ENCODE assay signal across 8 cellular contexts in genomic region chr9:90141723-90142122, GRCh38.
A peak's percentile ranks its signal among the peaks of the same experiment; 100 is the strongest.
DNase-seq lines count a peak whose midpoint lies in the region; ATAC-seq and TF ChIP-seq lines count a peak whose summit lies in the region.

No MANE protein-coding gene starts in this region.

- H2AFZ ChIP-seq in PC-3 (ENCODE audit: low read length) = no peak overlapping the region

- no peak overlapping the region for H3K4me2 ChIP-seq in PC-3 (ENCODE audit: low read length)

- H3K9ac ChIP-seq in PC-3 (ENCODE audit: low read length) = no peak overlapping the region

- CTCF ChIA-PET in PC-3 (lab: Charles Lee) = no interaction called here

- H3K36me3 ChIP-seq in PC-3 (ENCODE audit: low read depth, low read length) (no peaks in the 10 kb centered on the region), esophagus muscularis mucosa (no peaks in the 10 kb centered on the region), gastrocnemius medialis (no peaks in the 10 kb centered on the region)

- DNase-seq in AG10803 (ENCODE audit: low read depth) (peak; percentile 22), HT-29 (ENCODE audit: low spot score) (peak; percentile 43), PC-3 (peak; percentile 31), esophagus muscularis mucosa (ENCODE audit: extremely low spot score) (no peak), gastrocnemius medialis (no peak), ecto neural progenitor cell (ENCODE audit: low spot score) (no peak)

- no peaks in the 10 kb centered on the region for H3F3A ChIP-seq in PC-3 (ENCODE audit: low read length, unreplicated experiment)

- H3K9me2 ChIP-seq in PC-3 (replicated peaks; ENCODE audit: low read length) = no peaks in the 10 kb centered on the region

- in situ Hi-C loops in gastrocnemius medialis (cut with MboI; ENCODE audit: low sequenced_read_pairs in 4 of 4) = loop anchor here (5.0 to 10.0 kb wide), 2 partner anchors 723 to 731 kb away; no protein-coding TSS in a partner anchor

- H3K27me3 ChIP-seq in PC-3 (ENCODE audit: low read length) (peaks cover 8% of the 10 kb centered on the region; the same call in 1 of the 2 replicates), esophagus muscularis mucosa (peaks cover 0 to 5% (median 0%) of the 10 kb centered on the region in 4 donors), gastrocnemius medialis (no peaks in the 10 kb centered on the region)

- intact Hi-C loops in PC-3 (cut with micrococcal nuclease) = loop anchor here (1.0 to 10.0 kb wide), 2 partner anchors 543 to 733 kb away; no protein-coding TSS in a partner anchor
- intact Hi-C loops in esophagus muscularis mucosa (cut with DNase I) = loop anchor here (10.0 kb wide), 1 partner anchor 733 kb away; no protein-coding TSS in a partner anchor
- intact Hi-C loops in gastrocnemius medialis (cut with DNase I; ENCODE audit: low total_unique reads) = loop anchor here (1.0 kb wide), 1 partner anchor 730 kb away; no protein-coding TSS in a partner anchor

- BruUV-seq in PC-3 (replicated peaks; lab: Mats Ljungman, UMichigan) = no TSS peak

- H4K20me1 ChIP-seq in PC-3 (ENCODE audit: low read length) = no peaks in the 10 kb centered on the region

- H3K4me3 ChIP-seq in AG10803 (ENCODE audit: low read length) = no peak overlapping the region
- no peak overlapping the region for H3K4me3 ChIP-seq in PC-3 (ENCODE audit: low read length)
- no peak overlapping the region for H3K4me3 ChIP-seq in esophagus muscularis mucosa
- H3K4me3 ChIP-seq in gastrocnemius medialis = no peak overlapping the region

- H3K9me3 ChIP-seq in PC-3 (ENCODE audit: low read length) (no peaks in the 10 kb centered on the region), esophagus muscularis mucosa (no peaks in the 10 kb centered on the region), gastrocnemius medialis (no peaks in the 10 kb centered on the region)

- ATAC-seq in PC-3 (no peak), gastrocnemius medialis (no peak), GM21515 (IDR thresholded peaks at IDR 0.05; ENCODE audit: unreplicated experiment) (no peak), GM18861 (IDR thresholded peaks at IDR 0.05; ENCODE audit: unreplicated experiment) (no peak)

- TF ChIP-seq CTCF in AG10803 (conservative IDR thresholded peaks at IDR 0.05; ENCODE audit: low read length) (peak; percentile 66), PC-3 (conservative IDR thresholded peaks at IDR 0.05; ENCODE audit: low read depth, low read length) (peak; percentile 61), esophagus muscularis mucosa (IDR thresholded peaks at IDR 0.05) (peak; percentile 46 to 57 (median 53)), gastrocnemius medialis (IDR thresholded peaks at IDR 0.05 in 4 of 5, conservative IDR thresholded peaks at IDR 0.05 in 1 of 5) (peak in 4 of 5 experiments; percentile 11 to 24 (median 16))

- POLR2A ChIA-PET in PC-3 (lab: Charles Lee; ENCODE audit: unreplicated experiment) = no interaction called here

- TF ChIP-seq POLR2A in esophagus muscularis mucosa (IDR thresholded peaks at IDR 0.05; ENCODE audit: low read depth) (no peak), gastrocnemius medialis (IDR thresholded peaks at IDR 0.05) (no peak)

- no peaks in the 10 kb centered on the region for H3K4me1 ChIP-seq in PC-3 (ENCODE audit: insufficient read depth, low read length)
- H3K4me1 ChIP-seq in esophagus muscularis mucosa = no peaks in the 10 kb centered on the region
- peaks cover 6 to 8% of the 10 kb centered on the region in 2 donors for H3K4me1 ChIP-seq in gastrocnemius medialis

- no peaks in the 10 kb centered on the region for H3K79me2 ChIP-seq in PC-3 (ENCODE audit: low read length)

- H3K27ac ChIP-seq in PC-3 (ENCODE audit: low read length) (no peak overlapping the region), esophagus muscularis mucosa (replicated peaks in 1 of 4) (no peak overlapping the region), gastrocnemius medialis (no peak overlapping the region)

- no peak for TF ChIP-seq EP300 in esophagus muscularis mucosa (IDR thresholded peaks at IDR 0.05)

- WGBS in esophagus muscularis mucosa = 32% methylated on average over 5 of the region's 5 CpGs

Comparison
In these comparisons a context has a peak if more than half of its experiments do, and no peak if none do; other contexts are left out.
1. DNase-seq: peak in AG10803 (single experiment), HT-29 (single experiment) and PC-3 (single experiment); none in esophagus muscularis mucosa (single experiment), gastrocnemius medialis (0 of 2) and ecto neural progenitor cell (single experiment).
2. Peak in every context shown above with its lines, with median percentiles within 50 percentile points of each other: CTCF ChIP-seq.